ENCODE assay signal across 8 cellular contexts in the genomic region with DNA sequence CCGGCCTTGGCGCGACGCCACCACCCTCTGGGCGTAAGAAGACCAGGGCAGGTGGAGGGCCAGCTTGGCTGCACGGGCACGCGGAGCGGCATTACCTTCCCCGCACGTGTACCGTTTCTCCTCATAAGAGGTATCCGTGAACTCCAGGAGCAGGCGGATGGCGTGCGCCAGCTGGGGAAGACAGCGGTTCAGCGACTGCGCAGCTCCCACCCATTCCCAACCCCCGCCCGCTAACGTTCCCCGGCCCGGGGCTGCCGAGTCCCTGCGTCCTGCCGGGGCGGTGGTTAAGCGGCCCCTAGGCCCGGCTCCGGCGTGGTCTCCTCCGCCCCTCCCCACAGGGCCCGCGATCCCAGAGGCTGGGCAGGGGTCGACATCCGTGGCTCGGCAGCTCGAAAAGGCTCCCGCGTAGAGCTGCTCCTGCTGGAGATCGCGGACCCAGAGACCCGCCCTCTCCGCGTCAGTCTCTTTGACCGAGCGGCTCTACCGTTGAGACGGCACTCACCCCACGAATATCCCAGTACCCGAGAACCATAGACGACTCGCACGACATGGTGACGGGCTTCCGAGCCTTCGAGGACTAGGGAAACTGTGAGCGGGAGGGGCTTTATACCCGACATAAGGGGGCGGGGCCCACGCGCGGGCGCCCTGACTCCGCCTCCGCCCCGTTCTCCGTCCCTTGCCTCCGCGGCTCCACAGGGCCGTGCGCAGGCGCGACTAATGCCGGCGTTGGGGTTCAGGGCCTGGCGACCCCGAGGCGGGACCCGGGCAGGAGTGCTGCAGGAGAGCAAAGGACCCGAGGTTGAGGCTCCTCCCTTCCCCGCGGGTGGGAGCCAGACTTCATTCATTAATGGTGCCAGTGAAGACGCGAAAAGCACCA. TPM values are rescaled to one million over a fixed set of nuclear protein-coding genes. Genes with fewer than 3 reads are reported as not detected.
DNase-seq lines count a peak whose midpoint lies in the region; FAIRE-seq and TF ChIP-seq lines count a peak whose summit lies in the region.

No MANE protein-coding gene starts in this region.

- H3K36me3 Mint-ChIP-seq in Calu3 (ENCODE audit: insufficient read depth, unreplicated experiment) (peaks cover 28% of the 10 kb centered on the region), astrocyte (ENCODE audit: low read depth, unreplicated experiment) (peaks cover 17% of the 10 kb centered on the region)

- H3K4me1 ChIP-seq in astrocyte (ENCODE audit: insufficient read depth, low read length), result peaks cover 7% of the 10 kb centered on the region
- H3K4me1 ChIP-seq in hepatocyte (ENCODE audit: insufficient read depth), result peaks cover 10% of the 10 kb centered on the region
- peaks cover 0 to 4% of the 10 kb centered on the region in 2 donors for H3K4me1 ChIP-seq in uterus

- H3K9me3 ChIP-seq in astrocyte (ENCODE audit: insufficient read depth, low read depth, low read length), result no peaks in the 10 kb centered on the region
- no peaks in the 10 kb centered on the region for H3K9me3 ChIP-seq in hepatocyte (ENCODE audit: low read depth)
- H3K9me3 ChIP-seq in uterus, result no peaks in the 10 kb centered on the region

- H3K27me3 ChIP-seq in astrocyte (ENCODE audit: insufficient read depth, low read length), result no peaks in the 10 kb centered on the region
- no peaks in the 10 kb centered on the region for H3K27me3 ChIP-seq in hepatocyte
- no peaks in the 10 kb centered on the region for H3K27me3 ChIP-seq in uterus

- peak overlapping the region; percentile 28 for H3K27ac Mint-ChIP-seq in Calu3 (ENCODE audit: unreplicated experiment)
- no peak overlapping the region for H3K27ac Mint-ChIP-seq in astrocyte (ENCODE audit: unreplicated experiment)

- H3K4me2 ChIP-seq in astrocyte (ENCODE audit: low read length), result peak overlapping the region; percentile 94
- H3K4me2 ChIP-seq in hepatocyte, result peak overlapping the region; percentile 96

- peak overlapping the region; percentile 87 for H3K9ac ChIP-seq in astrocyte (ENCODE audit: low read length)

- no peaks in the 10 kb centered on the region for H3K9me2 ChIP-seq in hepatocyte (replicated peaks; ENCODE audit: insufficient read depth)

- WGBS in hepatocyte (ENCODE audit: low lambda C conversion rate, missing lambda C conversion rate), result 1% methylated on average over 61 of the region's 86 CpGs

- H3K79me2 ChIP-seq in astrocyte (ENCODE audit: insufficient read depth, low read length), result peaks cover 2% of the 10 kb centered on the region
- H3K79me2 ChIP-seq in hepatocyte, result peaks cover 28% of the 10 kb centered on the region

- H3K4me3 ChIP-seq in astrocyte (ENCODE audit: insufficient read depth, low read depth, low read length) (peak overlapping the region; percentile 72), hepatocyte (peak overlapping the region; percentile 93), uterus (peak overlapping the region; percentile 81 to 85)

- BruUV-seq in Calu3 (replicated peaks; lab: Mats Ljungman, UMichigan), result no TSS peak

- H3K9me3 Mint-ChIP-seq in Calu3 (ENCODE audit: low read depth, unreplicated experiment) (no peaks in the 10 kb centered on the region), astrocyte (ENCODE audit: unreplicated experiment) (peaks cover 5% of the 10 kb centered on the region)

- H4K20me1 ChIP-seq in astrocyte (ENCODE audit: insufficient read depth, low read length) (no peaks in the 10 kb centered on the region), hepatocyte (ENCODE audit: insufficient read depth, poor library complexity, severe bottlenecking) (no peaks in the 10 kb centered on the region)

- intact Hi-C loops in Calu3 (cut with micrococcal nuclease; ENCODE audit: unreplicated experiment), result no loop called here
- intact Hi-C loops in uterus (cut with DNase I; ENCODE audit: low total_unique reads), result no loop called here

- FAIRE-seq in astrocyte (lab: Jason Lieb, UNC), result no peak

- peaks cover 10% of the 10 kb centered on the region for H3K4me1 Mint-ChIP-seq in Calu3 (ENCODE audit: low read depth, unreplicated experiment)
- H3K4me1 Mint-ChIP-seq in astrocyte (ENCODE audit: low read depth, unreplicated experiment), result no peaks in the 10 kb centered on the region

- TF ChIP-seq CTCF in Calu3 (IDR thresholded peaks at IDR 0.05; ENCODE audit: unreplicated experiment), result no peak
- no peak for TF ChIP-seq CTCF in astrocyte (IDR thresholded peaks at IDR 0.05; ENCODE audit: insufficient read depth, low read depth, low read length)
- no peak for TF ChIP-seq CTCF in hepatocyte (IDR thresholded peaks at IDR 0.05; ENCODE audit: poor library complexity)
- TF ChIP-seq CTCF in uterus (IDR thresholded peaks at IDR 0.05), result no peak

- H3K27ac ChIP-seq in astrocyte (ENCODE audit: low read depth, low read length), result peak overlapping the region; percentile 44
- H3K27ac ChIP-seq in hepatocyte, result peak overlapping the region; percentile 93
- H3K27ac ChIP-seq in uterus, result peak overlapping the region; percentile 81 to 83

- H3K27me3 Mint-ChIP-seq in Calu3 (ENCODE audit: unreplicated experiment), result no peaks in the 10 kb centered on the region
- H3K27me3 Mint-ChIP-seq in astrocyte (ENCODE audit: low read depth, unreplicated experiment), result peaks cover 52% of the 10 kb centered on the region

- peak; percentile 82 to 83 for TF ChIP-seq POLR2A in uterus (IDR thresholded peaks at IDR 0.05)

- DNase-seq in Calu3 (peak; percentile 76), GOT3 (lab: John Stamatoyannopoulos, UW) (peak; percentile 7), NCI-H1092 (lab: John Stamatoyannopoulos, UW) (peak; percentile 55), T1000 (lab: John Stamatoyannopoulos, UW) (peak; percentile 48), astrocyte (ENCODE audit: low read depth) (peak; percentile 47), hepatocyte (ENCODE audit: low spot score) (peak; percentile 92), retina (peak; percentile 97), uterus (peak; percentile 81 to 82)

- peak overlapping the region; percentile 98 for H2AFZ ChIP-seq in astrocyte (ENCODE audit: low read depth, low read length)
- peak overlapping the region; percentile 75 for H2AFZ ChIP-seq in hepatocyte

- H3K36me3 ChIP-seq in astrocyte (ENCODE audit: insufficient read depth, low read length), result peaks cover 4% of the 10 kb centered on the region
- H3K36me3 ChIP-seq in hepatocyte (replicated peaks; ENCODE audit: insufficient read depth, low read depth), result no peaks in the 10 kb centered on the region
- H3K36me3 ChIP-seq in uterus, result no peaks in the 10 kb centered on the region

- H3K4me3 Mint-ChIP-seq in Calu3 (ENCODE audit: low read depth, unreplicated experiment) (peak overlapping the region; percentile 62), astrocyte (ENCODE audit: unreplicated experiment) (peak overlapping the region; percentile 86)

- CTCF ChIA-PET in Calu3 (lab: Charles Lee), result interaction anchor here (0.9 to 1.0 kb wide), 2 partner anchors 22 to 245 kb away, joined by 3 read pairs; a partner anchor contains a TSS

RNA-seq across cellular contexts. Expression of a gene that starts 0.9 kb away (rescaled TPM):
- 67.9 and 73.7 TPM in 2 replicates for total RNA-seq in Calu3 (2022)
- 25.4 and 26.1 TPM in 2 replicates for total RNA-seq in astrocyte
- 297 and 337 TPM in 2 replicates for total RNA-seq in hepatocyte
- 905 and 962 TPM in 2 replicates for polyA plus RNA-seq in hepatocyte
- 100 to 1,000 TPM in 1 of 4 donors, 10 to 100 TPM in 3; 39.1 to 104 (median 61.0) TPM for total RNA-seq in uterus

RNA-seq across cellular contexts. Expression of a gene that starts 23.7 kb away (rescaled TPM):
- total RNA-seq in Calu3 (2022) (46.6 and 68.6 TPM in 2 replicates), astrocyte (not detected in 2 replicates), hepatocyte (40.2 and 48.1 TPM in 2 replicates), uterus (under 1 TPM in 2 of 4 donors, not detected in 2; 0.26 to 0.29 TPM)
- polyA plus RNA-seq in hepatocyte, result 97.3 and 105 TPM in 2 replicates

RNA-seq across cellular contexts. Expression of a gene that starts 27.9 kb away (rescaled TPM):
- total RNA-seq in Calu3 (2022) (not detected in 2 replicates), astrocyte (not detected in 2 replicates), hepatocyte (0.12 and 3.0 TPM in 2 replicates), uterus (10 to 100 TPM in 3 of 4 donors, under 1 TPM in 1; 0.51 to 24.8 (median 22.3) TPM)
- polyA plus RNA-seq in hepatocyte, result 1.2 and 1.6 TPM in 2 replicates

RNA-seq across cellular contexts. Expression of a gene that starts 52.4 kb away (rescaled TPM):
- total RNA-seq in Calu3 (2022) (15.4 TPM in 2 replicates), astrocyte (not detected in 2 replicates), hepatocyte (19.9 and 21.1 TPM in 2 replicates), uterus (1 to 10 TPM in 1 of 4 donors, not detected in 3; 9.4 TPM)
- polyA plus RNA-seq in hepatocyte, result 44.3 and 47.4 TPM in 2 replicates

Comparison
In these comparisons a context has a peak if more than half of its experiments do, and no peak if none do; other contexts are left out.
1. Peak in every context shown above with its lines: DNase-seq, H3K4me3 ChIP-seq and H3K27ac ChIP-seq.
2. DNase-seq: peak in every context shown above with its lines; median percentile 97 in retina; 92 in hepatocyte; 82 in uterus; 76 in Calu3; 55 in NCI-H1092; 48 in T1000; 47 in astrocyte; 7 in GOT3.
3. RNA of a gene that starts 23.7 kb away (total RNA-seq): 40.2 to 48.1 TPM in hepatocyte and 46.6 to 68.6 TPM in Calu3; 0.26 to 0.29 TPM in uterus and not detected in astrocyte; every median in the first group is over 10 times any median in the second.